In the genomic region with DNA sequence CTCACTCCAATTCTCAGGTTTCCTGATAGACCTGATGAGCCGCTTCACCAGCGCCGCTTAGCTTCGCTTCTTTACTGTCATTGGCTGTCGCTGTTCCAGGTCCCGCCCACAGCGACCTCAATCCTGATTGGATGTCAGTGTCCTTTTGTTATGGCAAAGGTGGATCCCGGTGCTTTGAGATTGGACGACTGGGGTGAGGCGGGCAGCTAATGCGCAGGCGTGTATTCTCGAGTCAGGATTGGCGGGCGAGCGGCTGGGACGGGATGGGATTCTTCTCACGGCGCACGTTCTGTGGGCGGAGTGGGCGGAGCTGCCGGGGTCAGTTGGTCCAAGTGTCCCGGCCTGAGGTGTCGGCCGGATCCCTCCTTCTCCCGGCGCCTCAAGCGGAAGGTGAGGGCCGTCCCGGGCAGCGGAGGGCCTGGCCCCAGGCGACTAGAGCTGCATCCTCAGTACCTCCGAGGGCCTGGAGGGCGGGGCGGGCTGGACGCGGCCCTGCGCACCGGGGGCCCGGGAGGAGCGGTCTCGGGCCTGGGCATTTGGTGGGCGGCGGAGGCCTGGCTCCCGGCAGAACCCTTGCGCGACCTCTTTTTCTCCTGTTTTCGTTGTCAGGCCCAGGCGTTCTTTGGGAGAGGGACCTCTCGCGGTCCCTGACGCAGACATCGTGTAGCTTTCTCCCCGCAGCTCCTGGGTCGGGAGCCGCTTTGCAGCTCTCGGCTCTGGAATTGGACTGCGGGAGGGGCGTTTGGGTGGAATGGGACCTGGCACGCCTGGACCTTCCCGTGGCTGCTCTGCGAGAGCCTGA, we compare ENCODE assay signal across 1 cellular context.
TF ChIP-seq lines count a peak whose summit lies in the region.

A gene (plus strand): TSS at position 319 of the 802 bp plus-strand sequence. CDS start 5,525 bp downstream, outside the sequence.

TF ChIP-seq in H1, 55 proteins besides CTCF, POLR2A, EP300 and RAD21:
- no peak for TF ChIP-seq MAFK (IDR thresholded peaks at IDR 0.05; ENCODE audit: low read depth, low read length)
- TF ChIP-seq JUND (IDR thresholded peaks at IDR 0.05; ENCODE audit: low read length): no peak
- peak; percentile 66 for TF ChIP-seq KDM4A (IDR thresholded peaks at IDR 0.05; ENCODE audit: low read depth, low read length, severe bottlenecking)
- peak; percentile 23; the same call in 1 of the 2 replicates for TF ChIP-seq KDM1A (IDR thresholded peaks at IDR 0.05; ENCODE audit: borderline replicate concordance, low read length)
- TF ChIP-seq PHF8 (conservative IDR thresholded peaks at IDR 0.05; ENCODE audit: low read depth, low read length): peak; percentile 87
- TF ChIP-seq NANOG (IDR thresholded peaks at IDR 0.05; ENCODE audit: insufficient read depth, low read depth, low read length, poor library complexity, severe bottlenecking): peak; percentile 61
- TF ChIP-seq TAF1 (IDR thresholded peaks at IDR 0.05; ENCODE audit: low read depth, low read length): peak; percentile 92
- no peak for TF ChIP-seq CEBPB (IDR thresholded peaks at IDR 0.05; ENCODE audit: low read depth, low read length)
- TF ChIP-seq SAP30 (IDR thresholded peaks at IDR 0.05; ENCODE audit: insufficient read depth, insufficient replicate concordance, low read length): peak; percentile 71
- TF ChIP-seq CTBP2 (IDR thresholded peaks at IDR 0.05; ENCODE audit: borderline replicate concordance, insufficient read depth, insufficient read length, low read length): no peak
- no peak for TF ChIP-seq YY1 (IDR thresholded peaks at IDR 0.05; ENCODE audit: low read depth, low read length)
- TF ChIP-seq POLR2AphosphoS5 (IDR thresholded peaks at IDR 0.05; ENCODE audit: low read depth, low read length): peak; percentile 60
- TF ChIP-seq SP4 (IDR thresholded peaks at IDR 0.05; ENCODE audit: low read length): no peak
- peak; percentile 37; the same call in 1 of the 2 replicates for TF ChIP-seq NRF1 (IDR thresholded peaks at IDR 0.05; ENCODE audit: low read depth, low read length)
- TF ChIP-seq, protein P1, sequence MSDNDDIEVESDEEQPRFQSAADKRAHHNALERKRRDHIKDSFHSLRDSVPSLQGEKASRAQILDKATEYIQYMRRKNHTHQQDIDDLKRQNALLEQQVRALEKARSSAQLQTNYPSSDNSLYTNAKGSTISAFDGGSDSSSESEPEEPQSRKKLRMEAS (IDR thresholded peaks at IDR 0.05): peak; percentile 49
- TF ChIP-seq POU5F1 (IDR thresholded peaks at IDR 0.05; ENCODE audit: low read depth, low read length): no peak
- peak; percentile 40 for TF ChIP-seq SP2 (IDR thresholded peaks at IDR 0.05; ENCODE audit: low read length)
- TF ChIP-seq JUN (IDR thresholded peaks at IDR 0.05; ENCODE audit: low read depth, low read length): no peak
- peak in 1 of 2 experiments; percentile 57; a peak in 1 of 4 replicates for TF ChIP-seq SIN3A (conservative IDR thresholded peaks at IDR 0.05 in 1 of 2, IDR thresholded peaks at IDR 0.05 in 1 of 2; ENCODE audit: low read depth in 1 of 2, low read length in 2 of 2)
- no peak; a peak in 1 of 4 replicates for TF ChIP-seq HDAC2 (IDR thresholded peaks at IDR 0.05; ENCODE audit: borderline replicate concordance in 1 of 2, low read depth in 2 of 2, low read length in 2 of 2)
- peak; percentile 29 for TF ChIP-seq TAF7 (optimal IDR thresholded peaks at IDR 0.05; ENCODE audit: borderline replicate concordance, low read depth, low read length)
- no peak for TF ChIP-seq KDM5A (IDR thresholded peaks at IDR 0.05; ENCODE audit: low read length)
- TF ChIP-seq SP1 (IDR thresholded peaks at IDR 0.05; ENCODE audit: low read depth, low read length): peak; percentile 89
- 0 out of 2 replicates have a peak, but pooled peaks have one; percentile 46 for TF ChIP-seq CHD2 (IDR thresholded peaks at IDR 0.05; ENCODE audit: low read length)
- TF ChIP-seq FOSL1 (IDR thresholded peaks at IDR 0.05; ENCODE audit: insufficient read depth, low read depth, low read length): no peak
- no peak for TF ChIP-seq HDAC6 (IDR thresholded peaks at IDR 0.05; ENCODE audit: low read depth, low read length)
- TF ChIP-seq TBP (IDR thresholded peaks at IDR 0.05; ENCODE audit: low read depth, low read length): peak; percentile 85
- no peak; the same call in 1 of the 2 replicates for TF ChIP-seq RBBP5 (IDR thresholded peaks at IDR 0.05; ENCODE audit: borderline replicate concordance, low read depth, low read length)
- TF ChIP-seq SUZ12 (IDR thresholded peaks at IDR 0.05; ENCODE audit: low read length): no peak
- TF ChIP-seq ZNF274 (IDR thresholded peaks at IDR 0.05; ENCODE audit: borderline replicate concordance, extremely low read depth, low read length): no peak
- peak; percentile 83; the same call in 1 of the 2 replicates for TF ChIP-seq EGR1 (IDR thresholded peaks at IDR 0.05; ENCODE audit: borderline replicate concordance, low read depth, low read length)
- TF ChIP-seq ASH2L (IDR thresholded peaks at IDR 0.05; ENCODE audit: low read length): peak; percentile 86
- TF ChIP-seq TCF12 (IDR thresholded peaks at IDR 0.05; ENCODE audit: low read depth, low read length): no peak
- TF ChIP-seq, protein P2, sequence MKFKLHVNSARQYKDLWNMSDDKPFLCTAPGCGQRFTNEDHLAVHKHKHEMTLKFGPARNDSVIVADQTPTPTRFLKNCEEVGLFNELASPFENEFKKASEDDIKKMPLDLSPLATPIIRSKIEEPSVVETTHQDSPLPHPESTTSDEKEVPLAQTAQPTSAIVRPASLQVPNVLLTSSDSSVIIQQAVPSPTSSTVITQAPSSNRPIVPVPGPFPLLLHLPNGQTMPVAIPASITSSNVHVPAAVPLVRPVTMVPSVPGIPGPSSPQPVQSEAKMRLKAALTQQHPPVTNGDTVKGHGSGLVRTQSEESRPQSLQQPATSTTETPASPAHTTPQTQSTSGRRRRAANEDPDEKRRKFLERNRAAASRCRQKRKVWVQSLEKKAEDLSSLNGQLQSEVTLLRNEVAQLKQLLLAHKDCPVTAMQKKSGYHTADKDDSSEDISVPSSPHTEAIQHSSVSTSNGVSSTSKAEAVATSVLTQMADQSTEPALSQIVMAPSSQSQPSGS (IDR thresholded peaks at IDR 0.05; ENCODE audit: low read length): no peak
- TF ChIP-seq, protein P3, sequence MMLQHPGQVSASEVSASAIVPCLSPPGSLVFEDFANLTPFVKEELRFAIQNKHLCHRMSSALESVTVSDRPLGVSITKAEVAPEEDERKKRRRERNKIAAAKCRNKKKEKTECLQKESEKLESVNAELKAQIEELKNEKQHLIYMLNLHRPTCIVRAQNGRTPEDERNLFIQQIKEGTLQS (IDR thresholded peaks at IDR 0.05; ENCODE audit: insufficient read depth, low read depth, low read length): no peak
- TF ChIP-seq RFX5 (IDR thresholded peaks at IDR 0.05; ENCODE audit: borderline replicate concordance, low read depth, low read length): no peak
- TF ChIP-seq CREB1 (IDR thresholded peaks at IDR 0.05): peak; percentile 64
TF ChIP-seq in H1: peak in this region for 18.
